Comparison of ENCODE assay signal across 9 cellular contexts in the genomic region with DNA sequence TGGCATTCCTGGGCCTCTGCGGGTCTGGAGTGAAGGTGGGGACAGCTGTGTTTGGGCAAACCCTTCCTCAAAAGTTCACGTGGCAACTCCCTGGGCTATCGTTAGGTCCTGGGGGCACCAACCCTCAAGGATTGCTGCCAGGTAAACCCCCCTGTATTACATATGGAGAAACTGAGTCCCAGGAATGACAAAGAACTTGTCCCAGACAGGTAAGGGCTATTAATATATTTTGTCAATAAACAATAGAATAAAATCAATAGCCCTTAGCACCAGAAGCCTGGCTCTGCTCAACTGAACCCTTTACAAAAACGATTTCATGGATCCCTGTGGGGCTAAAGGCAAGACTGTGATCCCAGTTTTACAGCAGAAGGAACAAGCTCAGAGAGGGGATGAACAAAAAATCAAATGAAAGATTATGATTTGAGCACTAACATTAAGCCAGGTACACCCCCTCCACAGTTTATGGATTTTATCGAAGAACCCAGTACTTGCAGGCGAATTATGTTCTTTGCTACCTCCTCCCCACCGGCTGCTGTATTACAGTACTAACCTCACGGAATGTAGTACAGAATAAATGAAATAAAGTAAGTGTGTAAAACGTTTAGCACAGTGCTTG. TPM values are rescaled to one million over a fixed set of nuclear protein-coding genes. Genes with fewer than 3 reads are reported as not detected.
DNase-seq lines count a peak whose midpoint lies in the region; ATAC-seq and TF ChIP-seq lines count a peak whose summit lies in the region.
"Had no signal": no experiment of that assay in that cellular context is flagged by ENCODE, and none has a peak within 500 bp of the region (broad histone marks: within the 10 kb centered on the region; RNA-seq: fewer than 3 reads in every experiment).

No MANE protein-coding gene starts in this region.

- peak overlapping the region; percentile 100 for H3K9ac ChIP-seq in GM23248

- H3K9me3 ChIP-seq in GM23248 (ENCODE audit: low read depth) (no peaks in the 10 kb centered on the region), RWPE2 (ENCODE audit: severe bottlenecking) (no peaks in the 10 kb centered on the region), gastrocnemius medialis (no peaks in the 10 kb centered on the region)

- H3K9me2 ChIP-seq in GM23248 (ENCODE audit: insufficient read depth): no peaks in the 10 kb centered on the region

- H3K36me3 Mint-ChIP-seq in activated CD4-positive, alpha-beta memory T cell treated with anti-CD3 and anti-CD28 coated beads for 36 hours: no peaks in the 10 kb centered on the region

- peaks cover 62% of the 10 kb centered on the region for H3F3A ChIP-seq in GM23248 (ENCODE audit: insufficient read depth)

- H2AFZ ChIP-seq in GM23248: no peak overlapping the region

- H3K4me1 ChIP-seq in GM23248 (ENCODE audit: insufficient read depth): peaks cover 33% of the 10 kb centered on the region
- H3K4me1 ChIP-seq in RWPE2 (ENCODE audit: insufficient read depth, poor library complexity, severe bottlenecking): peaks cover 54% of the 10 kb centered on the region
- peaks cover 4 to 40% of the 10 kb centered on the region in 2 donors for H3K4me1 ChIP-seq in gastrocnemius medialis

- H3K27me3 ChIP-seq in GM23248 (replicated peaks; ENCODE audit: insufficient read depth) (no peaks in the 10 kb centered on the region), RWPE2 (ENCODE audit: insufficient read depth, poor library complexity, severe bottlenecking) (no peaks in the 10 kb centered on the region), gastrocnemius medialis (no peaks in the 10 kb centered on the region)

- H3K4me3 ChIP-seq in GM23248: peak overlapping the region; percentile 98
- H3K4me3 ChIP-seq in RWPE2 (ENCODE audit: severe bottlenecking): peak overlapping the region; percentile 91
- peak overlapping the region; percentile 73 to 91 for H3K4me3 ChIP-seq in foreskin fibroblast (ENCODE audit: low read depth in 1 of 2, low read length in 2 of 2)
- peak overlapping the region; percentile 72 to 89 (median 78) for H3K4me3 ChIP-seq in gastrocnemius medialis

- in situ Hi-C loops in GM23248 (cut with MboI) (no loop called here), gastrocnemius medialis (cut with MboI; ENCODE audit: low sequenced_read_pairs in 4 of 4) (no loop called here)

- peak overlapping the region; percentile 98 for H3K4me2 ChIP-seq in GM23248 (ENCODE audit: unreplicated experiment)

- H3K36me3 ChIP-seq in GM23248 (ENCODE audit: low read depth) (peaks cover 4% of the 10 kb centered on the region; the same call in 1 of the 2 replicates), RWPE2 (ENCODE audit: low read depth) (peaks cover 18% of the 10 kb centered on the region), gastrocnemius medialis (no peaks in the 10 kb centered on the region)

- no peaks in the 10 kb centered on the region for H4K20me1 ChIP-seq in GM23248 (ENCODE audit: insufficient read depth)

- WGBS in GM23248 (ENCODE audit: low coverage in 1 of 2, low lambda C conversion rate in 2 of 2, missing lambda C conversion rate in 2 of 2), 2 experiments: 12 to 13% methylated on average over 9 of the region's 9 CpGs

- CTCF ChIA-PET in activated CD4-positive, alpha-beta memory T cell treated with anti-CD3 and anti-CD28 coated beads for 36 hours (lab: Charles Lee): interaction anchor here (18.8 kb wide), 1 partner anchor 41 kb away, joined by 1211 read pairs; no protein-coding TSS in a partner anchor

- H3K27ac ChIP-seq in GM23248: peak overlapping the region; percentile 100
- peak overlapping the region; percentile 88 for H3K27ac ChIP-seq in RWPE2 (ENCODE audit: poor library complexity, severe bottlenecking)
- peak overlapping the region; percentile 84 to 95 (median 92) for H3K27ac ChIP-seq in gastrocnemius medialis

- ATAC-seq in RWPE2 (ENCODE audit: low read depth) (no peak), gastrocnemius medialis (no peak)

- POLR2A ChIA-PET in activated CD4-positive, alpha-beta memory T cell treated with anti-CD3 and anti-CD28 coated beads for 36 hours (lab: Charles Lee): interaction anchor here (2.4 kb wide), 1 partner anchor 35 kb away, joined by 9 read pairs; no protein-coding TSS in a partner anchor

- peaks cover 23% of the 10 kb centered on the region for H3K79me2 ChIP-seq in GM23248 (ENCODE audit: insufficient read depth)

- H3K4me3 Mint-ChIP-seq in activated CD4-positive, alpha-beta memory T cell treated with anti-CD3 and anti-CD28 coated beads for 36 hours: no peak overlapping the region

- no peak overlapping the region for H3K27ac Mint-ChIP-seq in activated CD4-positive, alpha-beta memory T cell treated with anti-CD3 and anti-CD28 coated beads for 36 hours

- DNase-seq in GM23248: peak; percentile 78
- no peak for DNase-seq in RWPE2 (ENCODE audit: low spot score)
- DNase-seq in foreskin fibroblast: peak in 1 of 2 donors; percentile 34
- no peak for DNase-seq in gastrocnemius medialis
- DNase-seq in ureter (ENCODE audit: low spot score): no peak
- no peak for DNase-seq in activated CD4-positive, alpha-beta memory T cell treated with anti-CD3 and anti-CD28 coated beads for 36 hours
- DNase-seq in iPS-NIHi11 (ENCODE audit: low spot score): no peak
- no peak for DNase-seq in islet precursor cell
- DNase-seq: effector CD4-positive, alpha-beta T cell had no signal

- peaks cover 29% of the 10 kb centered on the region for H3K4me1 Mint-ChIP-seq in activated CD4-positive, alpha-beta memory T cell treated with anti-CD3 and anti-CD28 coated beads for 36 hours (ENCODE audit: low read depth)

- no peak for TF ChIP-seq CTCF in RWPE2 (IDR thresholded peaks at IDR 0.05; ENCODE audit: poor library complexity, severe bottlenecking)
- no peak for TF ChIP-seq CTCF in foreskin fibroblast (IDR thresholded peaks at IDR 0.05; ENCODE audit: low read depth, low read length)
- TF ChIP-seq CTCF in gastrocnemius medialis (IDR thresholded peaks at IDR 0.05 in 4 of 5, conservative IDR thresholded peaks at IDR 0.05 in 1 of 5): no peak

- TF ChIP-seq POLR2A in gastrocnemius medialis (IDR thresholded peaks at IDR 0.05): no peak

- H3K27me3 Mint-ChIP-seq in activated CD4-positive, alpha-beta memory T cell treated with anti-CD3 and anti-CD28 coated beads for 36 hours: peaks cover 44% of the 10 kb centered on the region

- no peaks in the 10 kb centered on the region for H3K9me3 Mint-ChIP-seq in activated CD4-positive, alpha-beta memory T cell treated with anti-CD3 and anti-CD28 coated beads for 36 hours

- intact Hi-C loops in gastrocnemius medialis (cut with DNase I; ENCODE audit: low total_unique reads): loop anchor here (1.0 kb wide), 2 partner anchors 11 to 35 kb away; no protein-coding TSS in a partner anchor
- intact Hi-C loops in activated CD4-positive, alpha-beta memory T cell treated with anti-CD3 and anti-CD28 coated beads for 36 hours (cut with micrococcal nuclease): no loop called here

RNA-seq across cellular contexts. Expression of a gene that starts 2.7 kb away (rescaled TPM):
- 583 and 780 TPM in 2 replicates for total RNA-seq in GM23248 (2014; rRNA removed; shearing (Covaris generic))
- polyA plus RNA-seq in GM23248 (2016; fragmentation: Nextera tagmentation; extraction: Ambion mirVana): 248 TPM in 2 replicates
- total RNA-seq in gastrocnemius medialis (100 to 1,000 TPM; 115 to 206 (median 148) TPM), ureter (367 TPM)
- 1 to 10 TPM in 1 of 2 experiments, under 1 TPM in 1; 0.90 to 1.3 TPM for total RNA-seq in activated CD4-positive, alpha-beta memory T cell treated with anti-CD3 and anti-CD28 coated beads for 36 hours

RNA-seq across cellular contexts. Expression of a gene that starts 30.0 kb away (rescaled TPM):
- not detected in 2 replicates for total RNA-seq in GM23248 (2014; rRNA removed; shearing (Covaris generic))
- polyA plus RNA-seq in GM23248 (2016; fragmentation: Nextera tagmentation; extraction: Ambion mirVana): not detected in 2 replicates
- total RNA-seq in gastrocnemius medialis: 10 to 100 TPM in 1 of 4 donors, 1 to 10 TPM in 3; 3.9 to 10.4 (median 4.3) TPM
- total RNA-seq in ureter: 4.0 TPM
- not detected for total RNA-seq in activated CD4-positive, alpha-beta memory T cell treated with anti-CD3 and anti-CD28 coated beads for 36 hours

Comparison
In these comparisons a context has a peak if more than half of its experiments do, and no peak if none do; other contexts are left out.
1. RNA of a gene that starts 2.7 kb away (total RNA-seq): 583 to 780 TPM in GM23248, 367 TPM in ureter (single experiment) and 115 to 206 TPM in gastrocnemius medialis; 0.90 to 1.3 TPM in activated CD4-positive, alpha-beta memory T cell treated with anti-CD3 and anti-CD28 coated beads for 36 hours; every median in the first group is over 10 times any median in the second.
2. Peak in every context shown above with its lines, with median percentiles within 50 percentile points of each other: H3K27ac ChIP-seq and H3K4me3 ChIP-seq.